ENCODE assay signal across 1 cellular context in genomic region chr19:49912965-49913685, GRCh38.
TF ChIP-seq lines count a peak whose summit lies in the region.

No MANE protein-coding gene starts in this region.

TF ChIP-seq in HEK293, 187 proteins besides CTCF, POLR2A, EP300 and RAD21 (continued from another document):
- no peak for TF ChIP-seq ZNF280C (tag by site-specific recombination; IDR thresholded peaks at IDR 0.05)
- TF ChIP-seq GLI4 (tag by site-specific recombination; IDR thresholded peaks at IDR 0.05), result no peak
- no peak for TF ChIP-seq ZNF174 (tag by site-specific recombination; IDR thresholded peaks at IDR 0.05)
- no peak for TF ChIP-seq ZNF830 (tag by site-specific recombination; IDR thresholded peaks at IDR 0.05; ENCODE audit: low read depth)
